ENCODE assay signal across 15 cellular contexts in genomic region chr2:25197336-25198208, GRCh38. TPM values are rescaled to one million over a fixed set of nuclear protein-coding genes. Genes with fewer than 3 reads are reported as not detected.
DNase-seq lines count a peak whose midpoint lies in the region; ATAC-seq, FAIRE-seq and TF ChIP-seq lines count a peak whose summit lies in the region.
"Had no signal": no experiment of that assay in that cellular context is flagged by ENCODE, and none has a peak within 500 bp of the region (broad histone marks: within the 10 kb centered on the region; RNA-seq: fewer than 3 reads in every experiment).

No MANE protein-coding gene starts in this region.

- BruUV-seq in endothelial cell of umbilical vein (replicated peaks; lab: Mats Ljungman, UMichigan) = no TSS peak

- H3K36me3 ChIP-seq in endothelial cell of umbilical vein (ENCODE audit: control insufficient read depth in 2 of 2, extremely low read depth in 1 of 2, insufficient read depth in 2 of 2, low read length in 2 of 2) = no peaks in the 10 kb centered on the region
- H3K36me3 ChIP-seq in trophoblast cell (ENCODE audit: control insufficient read depth in 1 of 2, insufficient read depth in 2 of 2, low read length in 2 of 2) = no peaks in the 10 kb centered on the region
- H3K36me3 ChIP-seq: ascending aorta had no signal

- H3K27me3 ChIP-seq in endothelial cell of umbilical vein (ENCODE audit: control insufficient read depth in 2 of 2, insufficient read depth in 2 of 2, low read length in 2 of 2) (no peaks in the 10 kb centered on the region), trophoblast cell (ENCODE audit: insufficient read depth, low read length) (no peaks in the 10 kb centered on the region)
- H3K27me3 ChIP-seq: ascending aorta, dorsolateral prefrontal cortex had no signal

- H4K20me1 ChIP-seq in endothelial cell of umbilical vein (replicated peaks; ENCODE audit: control insufficient read depth, extremely low read depth, insufficient read depth, low read length) = no peaks in the 10 kb centered on the region

- CTCF ChIA-PET in endothelial cell of umbilical vein (lab: Charles Lee) = interaction anchor here (0.5 to 4.5 kb wide), 19 partner anchors 10 to 788 kb away, joined by 3 to 119 read pairs (median 4); no protein-coding TSS in a partner anchor

- no peaks in the 10 kb centered on the region for H3K9me1 ChIP-seq in endothelial cell of umbilical vein (replicated peaks; ENCODE audit: control insufficient read depth, extremely low read depth, insufficient read depth, low read length)

- DNase-seq in EH (ENCODE audit: low read depth) = peak; percentile 76
- DNase-seq in RPMI7951 (ENCODE audit: low read depth) = peak; percentile 49
- no peak for DNase-seq in endothelial cell of umbilical vein (ENCODE audit: low read depth, low spot score)
- DNase-seq in trophoblast cell = no peak
- DNase-seq in RPMI8226 = no peak
- no peak for DNase-seq in NOMO-1 treated with dmso at 0.1 percent for 144 hours (lab: John Stamatoyannopoulos, UW; ENCODE audit: unreplicated experiment)
- DNase-seq in middle frontal gyrus (ENCODE audit: extremely low spot score, low spot score) = no peak
- DNase-seq: activated CD4-positive, alpha-beta memory T cell treated with anti-CD3 and anti-CD28 coated beads for 36 hours; dorsolateral prefrontal cortex; GOT3; NCI-H1417 treated with DMSO at 0.1 percent for 48 hours; NCI-H510A had no signal

- H4K12ac ChIP-seq in trophoblast cell (ENCODE audit: low read depth, low read length) = no peak overlapping the region

- H3K9me3 ChIP-seq in endothelial cell of umbilical vein (replicated peaks; ENCODE audit: control insufficient read depth, insufficient read depth, low read length) (no peaks in the 10 kb centered on the region), trophoblast cell (ENCODE audit: insufficient read depth, low read depth, low read length) (no peaks in the 10 kb centered on the region)
- H3K9me3 ChIP-seq: ascending aorta had no signal

- no peak for ATAC-seq in HG02759 (IDR thresholded peaks at IDR 0.05; ENCODE audit: unreplicated experiment)

- dilution Hi-C loops in endothelial cell of umbilical vein (cut with MboI; ENCODE audit: extremely low pct_ligation_motif_present, low sequenced_read_pairs) = no loop called here

- no peak for TF ChIP-seq CTCF in endothelial cell of umbilical vein (IDR thresholded peaks at IDR 0.05; ENCODE audit: extremely low read depth in 1 of 2, insufficient read depth in 1 of 2, low read depth in 1 of 2, low read length in 2 of 2)

- H4K91ac ChIP-seq in trophoblast cell (ENCODE audit: low read depth, low read length) = no peak overlapping the region

- no CpG with 5 or more reads among the region's 12 CpGs for WGBS in trophoblast cell (ENCODE audit: extremely low coverage, insufficient coverage, insufficient read length)

- no peak for FAIRE-seq in endothelial cell of umbilical vein (lab: Jason Lieb, UNC)
- FAIRE-seq: G401.6 had no signal

- no peak overlapping the region for H3K4ac ChIP-seq in trophoblast cell (ENCODE audit: low read depth, low read length)

- H3K79me2 ChIP-seq in endothelial cell of umbilical vein (ENCODE audit: control insufficient read depth, insufficient read depth, low read length) (no peaks in the 10 kb centered on the region), trophoblast cell (ENCODE audit: control insufficient read depth, insufficient read depth, low read length, poor library complexity) (no peaks in the 10 kb centered on the region)

- H3K23ac ChIP-seq in trophoblast cell (ENCODE audit: low read length) = no peak overlapping the region

- no peak overlapping the region for H2BK12ac ChIP-seq in trophoblast cell (ENCODE audit: low read length)

- H2BK5ac ChIP-seq in trophoblast cell (ENCODE audit: low read depth, low read length, poor library complexity) = no peak overlapping the region

- peak overlapping the region; percentile 1 for H4K8ac ChIP-seq in trophoblast cell (ENCODE audit: low read depth, low read length)

- H3K18ac ChIP-seq in trophoblast cell (ENCODE audit: low read length) = no peak overlapping the region

- POLR2A ChIA-PET in endothelial cell of umbilical vein (lab: Charles Lee) = no interaction called here

- H3K4me2 ChIP-seq in endothelial cell of umbilical vein (ENCODE audit: insufficient read depth, low read length) (no peak overlapping the region), trophoblast cell (ENCODE audit: low read length) (no peak overlapping the region)

- TF ChIP-seq POLR2A in endothelial cell of umbilical vein (IDR thresholded peaks at IDR 0.05; ENCODE audit: low read depth, low read length) = no peak

- no peak overlapping the region for H3K4me3 ChIP-seq in endothelial cell of umbilical vein (replicated peaks in 1 of 3; ENCODE audit: insufficient read depth in 1 of 3, low read depth in 1 of 3, low read length in 3 of 3)
- no peak overlapping the region for H3K4me3 ChIP-seq in trophoblast cell (ENCODE audit: low read depth, low read length)
- H3K4me3 ChIP-seq: ascending aorta had no signal

- H3K9ac ChIP-seq in endothelial cell of umbilical vein (replicated peaks; ENCODE audit: extremely low read depth, insufficient read depth, low read length) (no peak overlapping the region), trophoblast cell (ENCODE audit: low read length) (no peak overlapping the region)

- intact Hi-C loops in endothelial cell of umbilical vein (cut with micrococcal nuclease) = loop anchor here (2.0 to 10.0 kb wide), 3 partner anchors 155 to 787 kb away; partner anchors contain the start of gene EFR3B

- no peaks in the 10 kb centered on the region for H3K79me1 ChIP-seq in trophoblast cell (ENCODE audit: low read length)

- H3K27ac ChIP-seq in endothelial cell of umbilical vein (ENCODE audit: insufficient read depth, low read depth, low read length) (no peak overlapping the region), trophoblast cell (ENCODE audit: low read depth, low read length) (no peak overlapping the region)
- H3K27ac ChIP-seq: ascending aorta had no signal

- H2AFZ ChIP-seq in endothelial cell of umbilical vein (ENCODE audit: low read depth, low read length) (peak overlapping the region; percentile 14), trophoblast cell (ENCODE audit: insufficient read depth, low read length, poor library complexity) (no peak overlapping the region)

- H2BK120ac ChIP-seq in trophoblast cell (ENCODE audit: insufficient read depth, low read length, poor library complexity) = no peak overlapping the region

- H3K4me1 ChIP-seq in endothelial cell of umbilical vein (ENCODE audit: control insufficient read depth, extremely low read depth, insufficient read depth, low read length) (no peaks in the 10 kb centered on the region), trophoblast cell (ENCODE audit: control insufficient read depth in 1 of 2, insufficient read depth in 2 of 2, low read length in 2 of 2) (peaks cover 3 to 11% of the 10 kb centered on the region in 2 experiments)
- H3K4me1 ChIP-seq: ascending aorta had no signal

- no peak overlapping the region for H3K14ac ChIP-seq in trophoblast cell (ENCODE audit: low read length)

- H2AK5ac ChIP-seq in trophoblast cell (ENCODE audit: low read length) = no peak overlapping the region

TF ChIP-seq in endothelial cell of umbilical vein, 7 proteins besides CTCF, POLR2A, EP300 and RAD21:
- no peak for TF ChIP-seq JUN (IDR thresholded peaks at IDR 0.05; ENCODE audit: borderline replicate concordance, insufficient read depth, insufficient read length, low read depth)
- TF ChIP-seq FOS (IDR thresholded peaks at IDR 0.05; ENCODE audit: borderline replicate concordance, insufficient read depth, low read length) = no peak
- TF ChIP-seq MAX (IDR thresholded peaks at IDR 0.05; ENCODE audit: insufficient read depth, insufficient read length) = no peak
- no peak for TF ChIP-seq GATA2 (IDR thresholded peaks at IDR 0.05; ENCODE audit: insufficient read depth, insufficient read length, low read depth, low read length)
- TF ChIP-seq EZH2 (IDR thresholded peaks at IDR 0.05; ENCODE audit: borderline replicate concordance, low read depth, low read length, severe bottlenecking) = no peak
TF ChIP-seq in endothelial cell of umbilical vein: peak in this region for 0.

RNA-seq across cellular contexts. Expression of gene POMC, which starts 29.2 kb away (rescaled TPM):
- 5.8 and 9.0 TPM in 2 replicates for total RNA-seq in RPMI7951 (2014; rRNA removed; shearing (Covaris generic))
- 0.69 and 2.7 TPM in 2 replicates for total RNA-seq in endothelial cell of umbilical vein
- polyA plus RNA-seq in endothelial cell of umbilical vein = 2.4 and 3.2 TPM in 2 replicates
- polyA plus RNA-seq in endothelial cell of umbilical vein (2011; cell fraction: cytosol; rRNA removed) = 0.98 and 2.1 TPM in 2 replicates
- polyA plus RNA-seq in endothelial cell of umbilical vein (2011; cell fraction: nucleus; rRNA removed) = 0.29 and 0.52 TPM in 2 replicates
- 0.78 and 1.1 TPM in 2 replicates for polyA plus RNA-seq in endothelial cell of umbilical vein (2012)
- not detected in 2 replicates for polyA minus RNA-seq in endothelial cell of umbilical vein
- not detected for polyA minus RNA-seq in endothelial cell of umbilical vein (2011; cell fraction: cytosol; rRNA and poly(A)+ RNA removed)
- not detected in 2 replicates for polyA minus RNA-seq in endothelial cell of umbilical vein (2011; cell fraction: nucleus; rRNA and poly(A)+ RNA removed)
- polyA plus RNA-seq in trophoblast cell (2013) = 1.0 TPM in 2 replicates

Comparison
In these comparisons a context has a peak if more than half of its experiments do, and no peak if none do; other contexts are left out.
1. DNase-seq: peak in EH (single experiment) and RPMI7951 (single experiment); none in endothelial cell of umbilical vein (single experiment), trophoblast cell (0 of 2), RPMI8226 (single experiment), NOMO-1 treated with dmso at 0.1 percent for 144 hours (single experiment) and middle frontal gyrus (single experiment).